ENCODE assay signal across 26 cellular contexts in genomic region chr22:38966942-38967341, GRCh38. TPM values are rescaled to one million over a fixed set of nuclear protein-coding genes. Genes with fewer than 3 reads are reported as not detected.
DNase-seq lines count a peak whose midpoint lies in the region; ATAC-seq and TF ChIP-seq lines count a peak whose summit lies in the region.
"Had no signal": no experiment of that assay in that cellular context is flagged by ENCODE, and none has a peak within 500 bp of the region (broad histone marks: within the 10 kb centered on the region; RNA-seq: fewer than 3 reads in every experiment).

No MANE protein-coding gene starts in this region.

- H3K4me3 Mint-ChIP-seq in CD14-positive monocyte (peak overlapping the region in 1 of 2 donors; percentile 39), chondrocyte (ENCODE audit: unreplicated experiment) (no peak overlapping the region), neural crest cell (no peak overlapping the region)
- H3K4me3 Mint-ChIP-seq: HFFc6 had no signal

- H3K27ac Mint-ChIP-seq in CD14-positive monocyte, result peak overlapping the region; percentile 91 to 99 (median 97)
- no peak overlapping the region for H3K27ac Mint-ChIP-seq in chondrocyte (ENCODE audit: unreplicated experiment)
- H3K27ac Mint-ChIP-seq in neural crest cell (ENCODE audit: unreplicated experiment), result peak overlapping the region; percentile 83
- H3K27ac Mint-ChIP-seq: HFFc6 had no signal

- H3K27me3 Mint-ChIP-seq in CD14-positive monocyte (ENCODE audit: low read depth in 3 of 3), result peaks cover 3 to 8% (median 4%) of the 10 kb centered on the region in 3 donors
- H3K27me3 Mint-ChIP-seq in chondrocyte (ENCODE audit: low read depth), result peaks cover 41% of the 10 kb centered on the region
- H3K27me3 Mint-ChIP-seq in neural crest cell (ENCODE audit: low read depth), result peaks cover 13% of the 10 kb centered on the region

- H3K9me3 ChIP-seq in upper lobe of left lung, result no peaks in the 10 kb centered on the region
- H3K9me3 ChIP-seq: HAP-1, SJSA1 had no signal

- no peak for DNase-seq in CD14-positive monocyte (ENCODE audit: low spot score)
- DNase-seq in chondrocyte (ENCODE audit: low spot score), result peak; percentile 79
- DNase-seq in neural crest cell (ENCODE audit: low read depth, low spot score), result no peak
- DNase-seq in upper lobe of left lung, result no peak
- no peak for DNase-seq in NCI-H1048 (lab: John Stamatoyannopoulos, UW)
- DNase-seq in stimulated activated CD4-positive, alpha-beta T cell treated with anti-CD3 and anti-CD28 coated beads, Interleukin-2, amount 100 ng/mL, for 48 hours, result no peak
- no peak for DNase-seq in NCI-H1930 (lab: John Stamatoyannopoulos, UW)
- DNase-seq: DMS153, GM23248, HFFc6, Kasumi-1, NCI-H1105, NCI-H1436 treated with DMSO at 0.1 percent for 48 hours, NCI-H2029, NCI-H446, NCI-H526, NCI-H82, Right ventricle myocardium superior, RPMI8226 had no signal

- no peak for TF ChIP-seq EP300 in upper lobe of left lung (IDR thresholded peaks at IDR 0.05)

- no peak for ATAC-seq in upper lobe of left lung (ENCODE audit: low FRiP score in 2 of 2)

- H3K4me1 Mint-ChIP-seq in CD14-positive monocyte (peaks cover 90% of the 10 kb centered on the region), chondrocyte (ENCODE audit: low read depth) (no peaks in the 10 kb centered on the region), neural crest cell (no peaks in the 10 kb centered on the region)

- H3K36me3 ChIP-seq in upper lobe of left lung, result no peaks in the 10 kb centered on the region
- H3K36me3 ChIP-seq: HAP-1, SJSA1 had no signal

- 80% methylated on average over 4 of the region's 7 CpGs; no CpG with 5 or more reads in 1 of the 2 donors for WGBS in upper lobe of left lung, 2 donors

- H3K27ac ChIP-seq in upper lobe of left lung, result peak overlapping the region in 3 of 4 donors; percentile 37 to 75 (median 52)
- H3K27ac ChIP-seq: GM23248, SJSA1 had no signal

- TF ChIP-seq CTCF in CD14-positive monocyte (IDR thresholded peaks at IDR 0.05), result no peak
- no peak for TF ChIP-seq CTCF in chondrocyte (IDR thresholded peaks at IDR 0.05)
- no peak for TF ChIP-seq CTCF in neural crest cell (conservative IDR thresholded peaks at IDR 0.05)
- TF ChIP-seq CTCF in upper lobe of left lung (IDR thresholded peaks at IDR 0.05), result no peak

- H3K36me3 Mint-ChIP-seq in CD14-positive monocyte (peaks cover 36 to 43% of the 10 kb centered on the region in 2 donors), chondrocyte (ENCODE audit: low read depth) (peaks cover 2% of the 10 kb centered on the region), neural crest cell (ENCODE audit: low read depth) (no peaks in the 10 kb centered on the region)

- no peaks in the 10 kb centered on the region for H3K27me3 ChIP-seq in upper lobe of left lung

- H3K4me1 ChIP-seq in upper lobe of left lung, result peaks cover 0 to 9% (median 2%) of the 10 kb centered on the region in 4 donors
- H3K4me1 ChIP-seq: HAP-1, SJSA1 had no signal

- intact Hi-C loops in CD14-positive monocyte (cut with micrococcal nuclease), result loop anchor here (2.0 to 5.0 kb wide), 3 partner anchors 14 to 95 kb away; partner anchors contain the start of gene CBX6 (in 1 of the 2)

- H3K9me3 Mint-ChIP-seq in CD14-positive monocyte (peaks cover 0 to 5% (median 0%) of the 10 kb centered on the region in 7 donors), chondrocyte (ENCODE audit: low read depth) (no peaks in the 10 kb centered on the region), neural crest cell (no peaks in the 10 kb centered on the region)
- H3K9me3 Mint-ChIP-seq: HFFc6 had no signal

- no peak for TF ChIP-seq POLR2A in upper lobe of left lung (IDR thresholded peaks at IDR 0.05)

- no peak overlapping the region for H3K4me3 ChIP-seq in upper lobe of left lung
- H3K4me3 ChIP-seq: GM23248, HAP-1, K562, SJSA1 had no signal

RNA-seq across cellular contexts. Expression of gene APOBEC3A, which starts 9.5 kb away (rescaled TPM):
- 100 to 1,000 TPM; 233 to 247 TPM for polyA plus RNA-seq in CD14-positive monocyte
- total RNA-seq in chondrocyte, result not detected in 3 replicates
- total RNA-seq in neural crest cell, result not detected in 2 replicates
- 10 to 100 TPM in 3 of 6 donors, 1 to 10 TPM in 3; 3.0 to 27.3 (median 8.3) TPM for total RNA-seq in upper lobe of left lung
- total RNA-seq: A673, Daoy, G401, GM23248, HFFc6, K562, M059J, SJSA1 had no signal
- polyA plus RNA-seq: GM23248 had no signal

RNA-seq across cellular contexts. Expression of gene APOBEC3B, which starts 15.2 kb away (rescaled TPM):
- 10 to 100 TPM in 1 of 2 donors, under 1 TPM in 1; 0.40 to 12.6 TPM for polyA plus RNA-seq in CD14-positive monocyte
- total RNA-seq in chondrocyte, result 1.5 to 2.9 TPM (median 2.4 TPM) in 3 replicates
- total RNA-seq in neural crest cell, result 12.3 and 14.5 TPM in 2 replicates
- total RNA-seq in upper lobe of left lung, result 1 to 10 TPM in 3 of 6 donors, under 1 TPM in 1, not detected in 2; 0.89 to 5.8 (median 1.5) TPM

RNA-seq across cellular contexts. Expression of gene APOBEC3C, which starts 47.1 kb away (rescaled TPM):
- polyA plus RNA-seq in CD14-positive monocyte, result 10 to 100 TPM; 69.4 to 86.3 TPM
- 17.2 to 22.3 TPM (median 21.3 TPM) in 3 replicates for total RNA-seq in chondrocyte
- total RNA-seq in neural crest cell, result 8.1 and 9.5 TPM in 2 replicates
- 10 to 100 TPM in 4 of 6 donors, 1 to 10 TPM in 2; 6.1 to 27.0 (median 11.1) TPM for total RNA-seq in upper lobe of left lung

RNA-seq across cellular contexts. Expression of gene APOBEC3D, which starts 54.0 kb away (rescaled TPM):
- polyA plus RNA-seq in CD14-positive monocyte, result 1 to 10 TPM; 1.7 to 2.0 TPM
- total RNA-seq in chondrocyte (0.37 to 0.79 TPM (median 0.44 TPM) in 3 replicates), neural crest cell (1.1 and 1.4 TPM in 2 replicates), upper lobe of left lung (1 to 10 TPM; 1.2 to 5.8 (median 3.6) TPM)
